ENCODE assay signal across 22 cellular contexts in genomic region chr15:60184579-60184978, GRCh38.
DNase-seq lines count a peak whose midpoint lies in the region; ATAC-seq and TF ChIP-seq lines count a peak whose summit lies in the region.
"Had no signal": no experiment of that assay in that cellular context is flagged by ENCODE, and none has a peak within 500 bp of the region (broad histone marks: within the 10 kb centered on the region; RNA-seq: fewer than 3 reads in every experiment).

No MANE protein-coding gene starts in this region.

- H3K27ac Mint-ChIP-seq in Calu3 (ENCODE audit: unreplicated experiment): no peak overlapping the region
- H3K27ac Mint-ChIP-seq: activated naive CD4-positive, alpha-beta T cell treated with anti-CD3 and anti-CD28 coated beads, Interleukin-2, amount 10 ng/mL, durations not matched to agents 7 days and 5 days; CD14-positive monocyte; natural killer cell; progenitor cell of endocrine pancreas; T-cell had no signal

- ATAC-seq in right cardiac atrium: no peak
- ATAC-seq: GM12878, natural killer cell, T-cell had no signal

- intact Hi-C loops in Calu3 (cut with micrococcal nuclease; ENCODE audit: unreplicated experiment): loop anchor here (10.0 kb wide), 1 partner anchor 140 kb away; no protein-coding TSS in a partner anchor
- intact Hi-C loops in right cardiac atrium (cut with DNase I): loop anchor here in 1 of 4 donors (10.0 kb wide), 1 partner anchor 460 kb away; no protein-coding TSS in a partner anchor

- H3K27me3 ChIP-seq in right cardiac atrium (ENCODE audit: control insufficient read depth, insufficient read depth) (peaks cover 2% of the 10 kb centered on the region), H7 (ENCODE audit: control insufficient read depth, insufficient read depth, low read length) (no peaks in the 10 kb centered on the region)

- no peak for TF ChIP-seq CTCF in Calu3 (IDR thresholded peaks at IDR 0.05; ENCODE audit: unreplicated experiment)

- H3K4me3 Mint-ChIP-seq in Calu3 (ENCODE audit: low read depth, unreplicated experiment): no peak overlapping the region
- H3K4me3 Mint-ChIP-seq: activated naive CD4-positive, alpha-beta T cell treated with anti-CD3 and anti-CD28 coated beads, Interleukin-2, amount 10 ng/mL, durations not matched to agents 7 days and 5 days; CD14-positive monocyte; natural killer cell; T-cell had no signal

- peaks cover 11% of the 10 kb centered on the region for H3K4me1 Mint-ChIP-seq in Calu3 (ENCODE audit: low read depth, unreplicated experiment)
- H3K4me1 Mint-ChIP-seq: activated naive CD4-positive, alpha-beta T cell treated with anti-CD3 and anti-CD28 coated beads, Interleukin-2, amount 10 ng/mL, durations not matched to agents 7 days and 5 days; CD14-positive monocyte; natural killer cell; T-cell had no signal

- H3K9me3 ChIP-seq in right cardiac atrium (ENCODE audit: control insufficient read depth, low read length): no peaks in the 10 kb centered on the region

- no peak overlapping the region for H3K27ac ChIP-seq in right cardiac atrium (ENCODE audit: low read length)
- H3K27ac ChIP-seq: skin epidermis had no signal

- 69% methylated on average over 8 of the region's 8 CpGs for WGBS in right cardiac atrium

- H3K4me3 ChIP-seq in right cardiac atrium (ENCODE audit: low read length) (no peak overlapping the region), H7 (ENCODE audit: insufficient read depth, low read depth, low read length) (no peak overlapping the region)
- H3K4me3 ChIP-seq: GM12878, skin epidermis had no signal

- H3K4me1 ChIP-seq in right cardiac atrium (ENCODE audit: control insufficient read depth, insufficient read depth, low read length): no peaks in the 10 kb centered on the region

- no TSS peak for BruUV-seq in Calu3 (replicated peaks; lab: Mats Ljungman, UMichigan)

- peak; percentile 50 for DNase-seq in Calu3
- peak; percentile 27 for DNase-seq in LoVo (ENCODE audit: low spot score)
- DNase-seq in astrocyte of the hippocampus (ENCODE audit: low read depth, low spot score): peak; percentile 39
- peak; percentile 39 for DNase-seq in kidney tubule cell (ENCODE audit: low spot score)
- no peak for DNase-seq in NK-92 treated with Interleukin-12 subunit alpha and Interleukin-12 subunit beta, amount 100 ng/mL, for 24 hours (lab: John Stamatoyannopoulos, UW)
- no peak for DNase-seq in right cardiac atrium
- no peak for DNase-seq in H7
- DNase-seq in UCSD-AML1 (lab: John Stamatoyannopoulos, UW; ENCODE audit: unreplicated experiment): no peak
- DNase-seq: activated CD4-positive, alpha-beta T cell treated with anti-CD3 and anti-CD28 coated beads, Interleukin-2, amount 50 U/mL, for 48 hours; activated naive CD4-positive, alpha-beta T cell treated with anti-CD3 and anti-CD28 coated beads, Interleukin-2, amount 10 ng/mL, durations not matched to agents 7 days and 5 days; anterior cingulate cortex; DMS 273 treated with DMSO at 0.1 percent for 48 hours; mesenchymal stem cell; natural killer cell; NCI-H2029; NCI-H446; stimulated activated CD4-positive, alpha-beta T cell treated with anti-CD3 and anti-CD28 coated beads, Interleukin-4, amount 100 ng/mL, for 1 hour; T-cell had no signal

- H3K9me3 Mint-ChIP-seq in Calu3 (ENCODE audit: low read depth, unreplicated experiment): no peaks in the 10 kb centered on the region
- H3K9me3 Mint-ChIP-seq: activated naive CD4-positive, alpha-beta T cell treated with anti-CD3 and anti-CD28 coated beads, Interleukin-2, amount 10 ng/mL, durations not matched to agents 7 days and 5 days; natural killer cell; T-cell had no signal

- H3K36me3 Mint-ChIP-seq in Calu3 (ENCODE audit: insufficient read depth, unreplicated experiment): no peaks in the 10 kb centered on the region
- H3K36me3 Mint-ChIP-seq: activated naive CD4-positive, alpha-beta T cell treated with anti-CD3 and anti-CD28 coated beads, Interleukin-2, amount 10 ng/mL, durations not matched to agents 7 days and 5 days; CD14-positive monocyte; natural killer cell; T-cell had no signal

- no peaks in the 10 kb centered on the region for H3K36me3 ChIP-seq in H7 (replicated peaks; ENCODE audit: control insufficient read depth, insufficient read depth, low read length)

- peaks cover 49% of the 10 kb centered on the region for H3K27me3 Mint-ChIP-seq in Calu3 (ENCODE audit: unreplicated experiment)

- CTCF ChIA-PET in Calu3 (lab: Charles Lee): interaction anchor here (0.9 to 1.2 kb wide), 2 partner anchors 142 to 267 kb away, joined by 3 to 4 read pairs; no protein-coding TSS in a partner anchor

Comparison
In these comparisons a context has a peak if more than half of its experiments do, and no peak if none do; other contexts are left out.
1. DNase-seq: peak in Calu3 (single experiment), LoVo (single experiment), astrocyte of the hippocampus (single experiment) and kidney tubule cell (single experiment); none in NK-92 treated with Interleukin-12 subunit alpha and Interleukin-12 subunit beta, amount 100 ng/mL, for 24 hours (single experiment), right cardiac atrium (0 of 3), H7 (single experiment) and UCSD-AML1 (single experiment).